Comparison of ENCODE assay signal across 1 cellular context in the genomic region with DNA sequence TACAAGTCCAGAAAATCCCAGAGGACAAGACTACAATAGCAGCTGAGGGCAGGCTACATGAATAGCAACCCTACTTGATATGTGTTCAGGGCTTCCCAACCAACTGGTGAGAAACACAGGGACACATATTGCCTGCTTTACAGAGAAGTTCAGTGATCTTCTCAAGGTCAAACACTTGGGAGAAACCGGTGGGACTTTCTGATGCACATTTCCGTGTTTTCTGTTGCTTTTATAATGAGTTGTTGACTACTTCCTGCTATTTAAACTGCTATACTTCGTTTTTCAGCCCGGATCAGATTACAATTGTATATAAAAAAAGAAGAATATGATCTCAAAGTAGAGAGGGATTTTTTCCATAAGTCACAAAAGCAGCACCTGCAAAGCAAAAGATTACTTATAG.
TF ChIP-seq lines count a peak whose summit lies in the region.

No MANE protein-coding gene starts in this region.

TF ChIP-seq in GM23338, 12 proteins besides CTCF, POLR2A, EP300 and RAD21 (continued from another document):
- TF ChIP-seq CREB1 (CRISPR knock-in tag; IDR thresholded peaks at IDR 0.05; ENCODE audit: low read depth) (no peak), EZH2phosphoT487 (IDR thresholded peaks at IDR 0.05; ENCODE audit: unreplicated experiment) (no peak)
TF ChIP-seq in GM23338: peak in this region for 0.
